Comparison of ENCODE assay signal across 20 cellular contexts in the genomic region with DNA sequence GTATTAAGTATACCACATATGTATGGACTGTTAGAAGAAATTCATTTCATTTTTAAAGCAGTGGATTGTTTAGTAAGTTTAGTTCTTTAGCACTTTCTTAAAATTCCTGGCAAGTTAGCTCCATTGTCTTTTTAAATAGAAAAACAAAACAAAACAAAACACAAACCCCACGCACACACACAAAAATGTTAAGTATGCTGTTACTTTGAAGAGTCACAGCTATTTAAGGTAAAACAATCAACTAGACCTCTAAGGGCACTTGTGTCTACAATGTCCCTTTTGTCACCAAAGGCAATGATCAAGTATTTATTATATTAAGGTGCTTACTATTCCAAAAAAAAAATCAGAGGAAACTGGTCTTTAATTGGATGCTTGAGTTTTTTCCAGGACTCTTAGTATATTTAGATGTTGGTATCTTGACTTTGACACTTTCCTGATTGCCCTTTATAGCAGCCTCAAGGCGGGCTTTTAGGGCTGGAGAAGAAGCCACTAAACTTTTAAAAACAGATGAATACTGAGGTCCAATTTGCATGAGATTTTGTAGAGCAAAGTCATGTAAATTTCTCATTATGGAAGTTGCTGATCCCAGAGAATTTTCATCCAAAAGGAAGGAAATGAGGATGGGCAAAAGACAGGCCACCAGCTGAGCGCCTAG.
"Had no signal": no experiment of that assay in that cellular context is flagged by ENCODE, and none has a peak within 500 bp of the region (broad histone marks: within the 10 kb centered on the region; RNA-seq: fewer than 3 reads in every experiment).

No MANE protein-coding gene starts in this region.

- H3K9ac ChIP-seq: parathyroid adenoma had no signal

- FAIRE-seq: urothelium cell line had no signal

- H3K79me2 ChIP-seq: parathyroid adenoma had no signal

- H2AFZ ChIP-seq: parathyroid adenoma had no signal

- ATAC-seq: activated CD8-positive, alpha-beta T cell treated with anti-CD3 and anti-CD28 coated beads for 36 hours; activated T-cell treated with anti-CD3 and anti-CD28 coated beads, Interleukin-2, amount 50 U/mL, for 4 hours; naive thymus-derived CD8-positive, alpha-beta T cell; stimulated activated memory B cell treated with anti-CD40 and anti-IgM and Interleukin-4, amounts not matched to agents 10 μg/mL and 1 μg/mL and 100 μg/mL, for 72 hours; T-helper 17 cell had no signal

- H3K4me1 ChIP-seq: adrenal gland, colonic mucosa, parathyroid adenoma had no signal

- H3K4me3 ChIP-seq: adrenal gland, colonic mucosa had no signal

- H3K9me3 ChIP-seq: adrenal gland, colonic mucosa, neutrophil had no signal

- DNase-seq: activated B cell treated with CpG ODN at 0.5 μM for 24 hours; activated CD4-positive, alpha-beta T cell treated with anti-CD3 and anti-CD28 coated beads for 48 hours; activated CD8-positive, alpha-beta T cell treated with anti-CD3 and anti-CD28 coated beads for 36 hours; activated effector memory CD4-positive, alpha-beta T cell treated with Interleukin-2 at 50 U/mL for 16 hours; activated T-cell treated with anti-CD3 and anti-CD28 coated beads, Interleukin-2, amount 50 U/mL, for 4 hours; adrenal gland; central memory CD4-positive, alpha-beta T cell; colonic mucosa; effector CD4-positive, alpha-beta T cell; foreskin melanocyte; islet precursor cell; mammary epithelial cell; naive thymus-derived CD8-positive, alpha-beta T cell; retina; stimulated activated CD4-positive, alpha-beta T cell treated with anti-CD3 and anti-CD28 coated beads, Interleukin-2, amount 100 ng/mL, for 48 hours; T-helper 17 cell had no signal

- H3K36me3 ChIP-seq: adrenal gland, colonic mucosa had no signal

- H3K27me3 ChIP-seq: adrenal gland, colonic mucosa, neutrophil had no signal

- H3K27ac ChIP-seq: adrenal gland, colonic mucosa, neutrophil, parathyroid adenoma had no signal
